ENCODE assay signal across 24 cellular contexts in the genomic region with DNA sequence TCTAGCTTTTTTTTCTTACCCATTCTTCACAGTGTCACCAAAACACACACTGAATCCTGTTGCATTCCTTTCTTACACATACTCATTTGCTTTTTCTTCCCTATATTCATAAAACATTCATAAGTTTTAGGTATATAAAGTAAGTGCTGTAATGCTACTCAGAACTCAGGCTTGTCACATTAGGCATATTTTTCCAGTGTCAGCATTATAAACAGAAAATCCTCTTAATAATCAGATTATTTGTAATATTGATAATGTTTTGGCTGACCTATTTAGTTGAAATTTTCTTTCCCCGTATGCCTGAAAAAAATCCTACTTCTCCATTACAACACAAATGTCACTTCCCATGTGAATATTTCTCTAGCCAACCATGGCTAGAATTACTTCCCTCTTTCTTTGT.
"Had no signal": no experiment of that assay in that cellular context is flagged by ENCODE, and none has a peak within 500 bp of the region (broad histone marks: within the 10 kb centered on the region; RNA-seq: fewer than 3 reads in every experiment).

No MANE protein-coding gene starts in this region.

- DNase-seq: dermis blood vessel endothelial cell; effector memory CD4-positive, alpha-beta T cell; foreskin keratinocyte; heart left ventricle; kidney; natural killer cell; occipital lobe; ovary; posterior cingulate gyrus; psoas muscle; right cardiac atrium; spleen; stimulated activated CD4-positive, alpha-beta T cell treated with anti-CD3 and anti-CD28 coated beads, Interleukin-4, amount 100 ng/mL, for 4 hours; stimulated activated naive CD8-positive, alpha-beta T cell treated with anti-CD3 and anti-CD28 coated beads, Interleukin-15, Interleukin-2, amounts not matched to agents 100 U/mL and 50 U/mL, for 24 hours; substantia nigra; testis; tibial artery had no signal

- H3K27ac ChIP-seq: esophagus muscularis mucosa, foreskin keratinocyte, gastroesophageal sphincter, heart left ventricle, hepatocyte, ovary, psoas muscle, skin epidermis, spleen, testis, tibial artery had no signal

- H3K27me3 ChIP-seq: esophagus muscularis mucosa, foreskin keratinocyte, gastroesophageal sphincter, heart left ventricle, hepatocyte, ovary, spleen, testis, tibial artery had no signal

- H2AFZ ChIP-seq: hepatocyte had no signal

- H3K36me3 ChIP-seq: esophagus muscularis mucosa, gastroesophageal sphincter, heart left ventricle, ovary, spleen, tibial artery had no signal

- H3K4me3 ChIP-seq: esophagus muscularis mucosa, gastroesophageal sphincter, heart left ventricle, hepatocyte, lung, ovary, psoas muscle, skin epidermis, spleen, testis, tibial artery had no signal

- H3K4me1 ChIP-seq: esophagus muscularis mucosa, foreskin keratinocyte, gastroesophageal sphincter, heart left ventricle, psoas muscle, spleen, testis, tibial artery had no signal

- ATAC-seq: foreskin keratinocyte; gastroesophageal sphincter; heart left ventricle; left lobe of liver; natural killer cell; psoas muscle; right cardiac atrium; stimulated activated memory B cell treated with anti-CD40 and anti-IgM and Interleukin-4, amounts not matched to agents 10 μg/mL and 1 μg/mL and 100 μg/mL, for 72 hours; stimulated activated naive CD8-positive, alpha-beta T cell treated with anti-CD3 and anti-CD28 coated beads, Interleukin-15, Interleukin-2, amounts not matched to agents 100 U/mL and 50 U/mL, for 24 hours had no signal

- H3K9me3 ChIP-seq: esophagus muscularis mucosa, gastroesophageal sphincter, heart left ventricle, ovary, psoas muscle, spleen, testis, tibial artery had no signal

- H3K4me2 ChIP-seq: hepatocyte had no signal
